Comparison of ENCODE assay signal across 8 cellular contexts in the genomic region with DNA sequence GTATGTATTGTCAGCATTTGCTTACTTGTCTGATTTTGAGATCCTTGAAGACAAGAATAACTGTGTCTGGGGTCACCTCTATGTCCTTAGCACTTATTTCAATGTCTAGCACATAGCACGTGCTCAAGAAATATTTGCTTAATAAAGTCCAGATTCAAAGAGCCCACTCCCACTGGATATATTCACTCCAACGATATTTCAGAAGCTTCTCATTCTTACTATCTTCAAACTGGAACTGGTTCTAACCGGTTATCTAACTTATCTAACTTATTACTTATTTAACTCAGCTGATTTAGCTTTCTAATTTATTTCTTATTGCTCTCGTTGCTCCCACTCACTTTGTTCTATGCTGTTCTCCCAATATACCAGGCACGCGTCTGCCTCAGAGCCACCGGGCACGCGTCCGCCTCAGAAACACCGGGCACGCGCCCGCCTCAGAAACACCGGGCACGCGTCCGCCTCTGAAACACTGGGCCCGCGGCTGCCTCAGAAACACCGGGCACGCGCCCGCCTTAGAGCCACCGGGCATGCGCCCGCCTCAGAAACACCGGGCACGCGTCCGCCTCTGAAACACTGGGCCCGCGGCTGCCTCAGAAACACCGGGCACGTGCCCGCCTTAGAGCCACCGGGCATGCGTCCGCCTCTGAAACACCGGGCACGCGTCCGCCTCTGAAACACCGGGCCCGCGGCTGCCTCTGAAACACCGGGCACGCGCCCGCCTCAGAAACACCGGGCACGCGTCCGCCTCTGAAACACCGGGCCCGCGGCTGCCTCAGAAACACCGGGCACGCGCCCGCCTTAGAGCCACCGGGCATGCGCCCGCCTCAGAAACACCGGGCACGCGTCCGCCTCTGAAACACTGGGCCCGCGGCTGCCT. TPM values are rescaled to one million over a fixed set of nuclear protein-coding genes. Genes with fewer than 3 reads are reported as not detected.
DNase-seq lines count a peak whose midpoint lies in the region; ATAC-seq and TF ChIP-seq lines count a peak whose summit lies in the region.
"Not testable (repeated sequence)": the region's sequence is repeated elsewhere in the genome, so short reads cannot be mapped to it uniquely, and the experiment has no call there.

No MANE protein-coding gene starts in this region.

- peaks cover 21% of the 10 kb centered on the region for H3F3A ChIP-seq in DOHH2 (ENCODE audit: control insufficient read depth, insufficient read depth)

- intact Hi-C loops in sciatic nerve (cut with DNase I): not testable (repeated sequence)

- TF ChIP-seq CTCF in DOHH2 (IDR thresholded peaks at IDR 0.05; ENCODE audit: low read depth, low read length, poor library complexity, severe bottlenecking): not testable (repeated sequence)

- peaks cover 25% of the 10 kb centered on the region for H3K27me3 ChIP-seq in DOHH2 (ENCODE audit: control insufficient read depth, low read length)
- H3K27me3 ChIP-seq in SJSA1 (replicated peaks); ectodermal cell (ENCODE audit: control insufficient read depth, insufficient read depth, low read length, poor library complexity, severe bottlenecking); thymus (ENCODE audit: control insufficient read depth, insufficient read depth): not testable (repeated sequence)

- not testable (repeated sequence) for H3K9me2 ChIP-seq in DOHH2 (replicated peaks; ENCODE audit: control insufficient read depth, low read length)

- peak overlapping the region; percentile 15; the same call in 1 of the 2 replicates for H3K27ac ChIP-seq in DOHH2 (ENCODE audit: low read depth, low read length)
- not testable (repeated sequence) for H3K27ac ChIP-seq in SJSA1
- H3K27ac ChIP-seq in ectodermal cell (ENCODE audit: insufficient read depth, low read depth, low read length, poor library complexity, severe bottlenecking): peak overlapping the region; percentile 2
- peak overlapping the region; percentile 5 for H3K27ac ChIP-seq in thymus (ENCODE audit: low read depth)

- H3K36me3 ChIP-seq in DOHH2 (ENCODE audit: control insufficient read depth, low read length); SJSA1; ectodermal cell (ENCODE audit: control insufficient read depth, insufficient read depth, low read length); thymus (ENCODE audit: control insufficient read depth, insufficient read depth): not testable (repeated sequence)

- peak overlapping the region; percentile 68 for H3K4me2 ChIP-seq in DOHH2 (ENCODE audit: low read length)

- WGBS in ectodermal cell, 2 experiments: 6% methylated on average over 68 to 70 of the region's 70 CpGs
- 4% methylated on average over 48 of the region's 70 CpGs for WGBS in thymus

- not testable (repeated sequence) for H3K79me2 ChIP-seq in DOHH2 (ENCODE audit: control insufficient read depth, low read length)

- peak; percentile 46 for ATAC-seq in sciatic nerve

- not testable (repeated sequence) for H3K9me3 ChIP-seq in DOHH2 (ENCODE audit: control insufficient read depth, insufficient read depth, low read length); SJSA1 (replicated peaks); ectodermal cell (ENCODE audit: control insufficient read depth, low read length); thymus (ENCODE audit: control insufficient read depth)

- H3K4me3 ChIP-seq in DOHH2 (ENCODE audit: low read length) (peak overlapping the region; percentile 69), SJSA1 (peak overlapping the region; percentile 20; the same call in 1 of the 2 replicates), ectodermal cell (ENCODE audit: insufficient read depth, low read depth, low read length) (peak overlapping the region; percentile 31), thymus (ENCODE audit: low read length) (peak overlapping the region; percentile 42)

- not testable (repeated sequence) for H4K20me1 ChIP-seq in DOHH2 (ENCODE audit: control insufficient read depth, insufficient read depth, low read depth, low read length)

- H3K4me1 ChIP-seq in DOHH2 (ENCODE audit: control insufficient read depth, low read length); SJSA1 (replicated peaks); ectodermal cell (ENCODE audit: control insufficient read depth, insufficient read depth, low read length); thymus (ENCODE audit: control insufficient read depth, insufficient read depth, low read length): not testable (repeated sequence)

- DNase-seq in NAMALWA (ENCODE audit: low spot score) (peak; percentile 38), SJSA1 (ENCODE audit: low read depth in 1 of 2, low spot score in 2 of 2) (peak in 1 of 2 experiments; percentile 32), kidney tubule cell (ENCODE audit: low spot score) (peak; percentile 61), sciatic nerve (ENCODE audit: low spot score) (peak; percentile 69)
- DNase-seq in activated T-cell treated with anti-CD3 and anti-CD28 coated beads, Interleukin-2, amount 50 U/mL, for 1 hour: peak; percentile 68

RNA-seq across cellular contexts. Expression of a gene that starts 59.1 kb away (rescaled TPM):
- total RNA-seq in SJSA1 (2014; rRNA removed; shearing (Covaris generic)): 86.7 and 89.6 TPM in 2 replicates
- 46.7 TPM for polyA plus RNA-seq in ectodermal cell (2013, experiment 1 of 4)
- 60.1 TPM for polyA plus RNA-seq in ectodermal cell (2013, experiment 2 of 4)
- 40.3 TPM for polyA plus RNA-seq in ectodermal cell (2013, experiment 3 of 4)
- polyA plus RNA-seq in ectodermal cell (2013, experiment 4 of 4): 45.7 TPM
- total RNA-seq in sciatic nerve: 92.8 TPM
- 63.0 TPM for polyA plus RNA-seq in thymus
